In the genomic region with DNA sequence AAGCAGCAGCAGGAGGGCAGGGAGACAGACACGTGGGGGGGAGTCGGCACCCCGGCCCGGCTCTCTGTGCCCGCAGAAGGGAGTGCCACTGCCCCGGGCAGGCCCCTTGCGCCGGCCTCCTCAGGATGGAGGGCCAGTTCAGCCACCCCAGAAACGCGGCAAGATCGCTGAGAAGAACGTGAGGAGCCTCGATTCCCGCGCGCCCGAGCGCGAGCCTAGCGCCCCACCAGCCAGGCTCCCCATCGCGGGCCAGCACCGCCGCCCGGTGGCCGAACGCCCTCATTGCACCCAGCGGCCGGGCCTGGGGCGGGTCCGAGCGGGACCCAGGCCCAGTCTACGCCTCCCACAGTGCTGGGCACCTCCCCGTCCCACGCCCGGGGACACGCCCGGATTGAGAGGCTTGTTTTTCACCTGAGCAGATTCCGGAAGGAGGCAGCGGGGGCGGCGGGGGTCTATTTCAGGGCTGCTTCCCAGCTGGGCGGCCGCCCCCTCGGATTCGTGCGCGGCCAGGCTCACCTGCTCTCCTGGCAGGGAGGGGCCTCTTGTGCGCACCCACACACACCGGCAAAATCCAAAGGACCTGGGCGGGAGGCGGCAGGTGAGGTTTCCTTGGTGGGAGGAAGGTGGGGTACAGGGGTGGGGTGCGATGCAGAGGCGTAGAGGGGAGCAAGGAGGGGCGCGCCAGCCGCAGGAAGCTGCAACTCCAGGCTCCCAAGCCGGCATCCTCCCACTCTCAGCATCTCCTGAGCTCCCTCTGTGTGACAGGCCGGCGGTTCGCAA, we compare ENCODE assay signal across 8 cellular contexts. TPM values are rescaled to one million over a fixed set of nuclear protein-coding genes. Genes with fewer than 3 reads are reported as not detected.
DNase-seq lines count a peak whose midpoint lies in the region; ATAC-seq lines count a peak whose summit lies in the region.

No MANE protein-coding gene starts in this region.

- CTCF ChIA-PET in activated CD8-positive, alpha-beta memory T cell treated with anti-CD3 and anti-CD28 coated beads, Interleukin-2, amount 10 ng/mL, durations not matched to agents 7 days and 5 days (lab: Charles Lee), result interaction anchor here (0.7 to 5.6 kb wide), 21 partner anchors 9 to 454 kb away, joined by 3 to 42 read pairs (median 4); a partner anchor contains a TSS

- H3K4me3 Mint-ChIP-seq in activated CD8-positive, alpha-beta memory T cell treated with anti-CD3 and anti-CD28 coated beads, Interleukin-2, amount 10 ng/mL, durations not matched to agents 7 days and 5 days, result no peak overlapping the region
- H3K4me3 Mint-ChIP-seq in naive B cell, result peak overlapping the region in 6 of 8 donors; percentile 35 to 83 (median 64)
- peak overlapping the region; percentile 44 to 77 for H3K4me3 Mint-ChIP-seq in stimulated activated naive B cell treated with anti-CD40 and anti-IgM and Interleukin-4, amounts not matched to agents 10 μg/mL and 1 μg/mL and 100 μg/mL, for 72 hours

- DNase-seq in SIG-M5 treated with dmso at 0.1 percent for 504 hours (lab: John Stamatoyannopoulos, UW; ENCODE audit: unreplicated experiment) (peak; percentile 5), SIG-M5 (lab: John Stamatoyannopoulos, UW) (no peak), NCI-H510A treated with DMSO at 0.1 percent for 48 hours (lab: John Stamatoyannopoulos, UW) (peak; percentile 45), epidermal melanocyte (ENCODE audit: insufficient read length, low spot score) (peak; percentile 77), naive B cell (peak; percentile 61)
- peak; percentile 67 for DNase-seq in activated CD8-positive, alpha-beta memory T cell treated with anti-CD3 and anti-CD28 coated beads, Interleukin-2, amount 10 ng/mL, durations not matched to agents 7 days and 5 days
- DNase-seq in stimulated activated naive B cell treated with anti-CD40 and anti-IgM and Interleukin-4, amounts not matched to agents 10 μg/mL and 1 μg/mL and 100 μg/mL, for 72 hours, result peak; percentile 50

- peak; percentile 85 for ATAC-seq in activated CD8-positive, alpha-beta memory T cell treated with anti-CD3 and anti-CD28 coated beads, Interleukin-2, amount 10 ng/mL, durations not matched to agents 7 days and 5 days
- peak; percentile 85 to 93 for ATAC-seq in naive B cell (ENCODE audit: low read depth in 2 of 2)
- ATAC-seq in stimulated activated naive B cell treated with anti-CD40 and anti-IgM and Interleukin-4, amounts not matched to agents 10 μg/mL and 1 μg/mL and 100 μg/mL, for 72 hours (replicated peaks), result peak; percentile 89 to 90
- no peak for ATAC-seq in HG02642 (IDR thresholded peaks at IDR 0.05; ENCODE audit: poor library complexity, unreplicated experiment)

- H3K9me3 Mint-ChIP-seq in activated CD8-positive, alpha-beta memory T cell treated with anti-CD3 and anti-CD28 coated beads, Interleukin-2, amount 10 ng/mL, durations not matched to agents 7 days and 5 days (ENCODE audit: low read depth), result no peaks in the 10 kb centered on the region
- H3K9me3 Mint-ChIP-seq in naive B cell, result peaks cover 0 to 16% (median 8%) of the 10 kb centered on the region in 7 donors
- H3K9me3 Mint-ChIP-seq in stimulated activated naive B cell treated with anti-CD40 and anti-IgM and Interleukin-4, amounts not matched to agents 10 μg/mL and 1 μg/mL and 100 μg/mL, for 72 hours, result peaks cover 2 to 4% of the 10 kb centered on the region in 2 donors

- peaks cover 72% of the 10 kb centered on the region for H3K27me3 Mint-ChIP-seq in activated CD8-positive, alpha-beta memory T cell treated with anti-CD3 and anti-CD28 coated beads, Interleukin-2, amount 10 ng/mL, durations not matched to agents 7 days and 5 days
- peaks cover 25 to 57% (median 47%) of the 10 kb centered on the region in 3 donors for H3K27me3 Mint-ChIP-seq in naive B cell
- peaks cover 46 to 57% of the 10 kb centered on the region in 2 donors for H3K27me3 Mint-ChIP-seq in stimulated activated naive B cell treated with anti-CD40 and anti-IgM and Interleukin-4, amounts not matched to agents 10 μg/mL and 1 μg/mL and 100 μg/mL, for 72 hours

- H3K27ac Mint-ChIP-seq in activated CD8-positive, alpha-beta memory T cell treated with anti-CD3 and anti-CD28 coated beads, Interleukin-2, amount 10 ng/mL, durations not matched to agents 7 days and 5 days, result no peak overlapping the region
- peak overlapping the region in 2 of 6 donors; percentile 31 to 90 for H3K27ac Mint-ChIP-seq in naive B cell
- peak overlapping the region; percentile 75 for H3K27ac Mint-ChIP-seq in stimulated activated naive B cell treated with anti-CD40 and anti-IgM and Interleukin-4, amounts not matched to agents 10 μg/mL and 1 μg/mL and 100 μg/mL, for 72 hours

- no peaks in the 10 kb centered on the region for H3K36me3 Mint-ChIP-seq in activated CD8-positive, alpha-beta memory T cell treated with anti-CD3 and anti-CD28 coated beads, Interleukin-2, amount 10 ng/mL, durations not matched to agents 7 days and 5 days
- H3K36me3 Mint-ChIP-seq in naive B cell, result no peaks in the 10 kb centered on the region
- H3K36me3 Mint-ChIP-seq in stimulated activated naive B cell treated with anti-CD40 and anti-IgM and Interleukin-4, amounts not matched to agents 10 μg/mL and 1 μg/mL and 100 μg/mL, for 72 hours, result peaks cover 0 to 2% of the 10 kb centered on the region in 2 donors

- H3K4me1 Mint-ChIP-seq in activated CD8-positive, alpha-beta memory T cell treated with anti-CD3 and anti-CD28 coated beads, Interleukin-2, amount 10 ng/mL, durations not matched to agents 7 days and 5 days, result peaks cover 4% of the 10 kb centered on the region
- peaks cover 11 to 17% (median 14%) of the 10 kb centered on the region in 3 donors for H3K4me1 Mint-ChIP-seq in naive B cell
- peaks cover 12 to 17% of the 10 kb centered on the region in 2 donors for H3K4me1 Mint-ChIP-seq in stimulated activated naive B cell treated with anti-CD40 and anti-IgM and Interleukin-4, amounts not matched to agents 10 μg/mL and 1 μg/mL and 100 μg/mL, for 72 hours

RNA-seq across cellular contexts. Expression of a gene that starts 9.0 kb away (rescaled TPM):
- total RNA-seq in activated CD8-positive, alpha-beta memory T cell treated with anti-CD3 and anti-CD28 coated beads, Interleukin-2, amount 10 ng/mL, durations not matched to agents 7 days and 5 days, result not detected
- not detected for polyA plus RNA-seq in naive B cell (ENCODE audit: low read depth in 6 of 6)
